Comparison of ENCODE assay signal across 29 cellular contexts in genomic region chr6:15058200-15059070, GRCh38.
DNase-seq lines count a peak whose midpoint lies in the region; ATAC-seq and TF ChIP-seq lines count a peak whose summit lies in the region.
"Had no signal": no experiment of that assay in that cellular context is flagged by ENCODE, and none has a peak within 500 bp of the region (broad histone marks: within the 10 kb centered on the region; RNA-seq: fewer than 3 reads in every experiment).

No MANE protein-coding gene starts in this region.

- peaks cover 7% of the 10 kb centered on the region for H3K4me1 Mint-ChIP-seq in activated T-cell treated with anti-CD3 and anti-CD28 coated beads, Interleukin-2, amount 50 U/mL, for 72 hours (ENCODE audit: low read depth)
- H3K4me1 Mint-ChIP-seq in activated T-cell treated with anti-CD3 and anti-CD28 coated beads, Interleukin-2, amount 50 U/mL, for 4 hours (ENCODE audit: low read depth), result peaks cover 3% of the 10 kb centered on the region
- H3K4me1 Mint-ChIP-seq in stimulated activated naive B cell treated with anti-CD40 and anti-IgM and Interleukin-4, amounts not matched to agents 10 μg/mL and 1 μg/mL and 100 μg/mL, for 72 hours, result peaks cover 22 to 31% of the 10 kb centered on the region in 2 donors
- H3K4me1 Mint-ChIP-seq in CD4-positive, alpha-beta memory T cell, result peaks cover 0 to 1% (median 0%) of the 10 kb centered on the region in 4 donors

- peak overlapping the region; percentile 91 for H3K27ac Mint-ChIP-seq in activated T-cell treated with anti-CD3 and anti-CD28 coated beads, Interleukin-2, amount 50 U/mL, for 72 hours
- H3K27ac Mint-ChIP-seq in stimulated activated naive B cell treated with anti-CD40 and anti-IgM and Interleukin-4, amounts not matched to agents 10 μg/mL and 1 μg/mL and 100 μg/mL, for 72 hours, result no peak overlapping the region
- no peak overlapping the region for H3K27ac Mint-ChIP-seq in CD4-positive, alpha-beta memory T cell
- H3K27ac Mint-ChIP-seq: activated T-cell treated with anti-CD3 and anti-CD28 coated beads, Interleukin-2, amount 50 U/mL, for 24 hours; CD8-positive, alpha-beta T cell had no signal

- no peaks in the 10 kb centered on the region for H3K36me3 Mint-ChIP-seq in activated T-cell treated with anti-CD3 and anti-CD28 coated beads, Interleukin-2, amount 50 U/mL, for 72 hours (ENCODE audit: insufficient read depth in 2 of 2)
- H3K36me3 Mint-ChIP-seq in activated T-cell treated with anti-CD3 and anti-CD28 coated beads, Interleukin-2, amount 50 U/mL, for 4 hours (ENCODE audit: insufficient read depth), result no peaks in the 10 kb centered on the region
- no peaks in the 10 kb centered on the region for H3K36me3 Mint-ChIP-seq in stimulated activated naive B cell treated with anti-CD40 and anti-IgM and Interleukin-4, amounts not matched to agents 10 μg/mL and 1 μg/mL and 100 μg/mL, for 72 hours
- no peaks in the 10 kb centered on the region for H3K36me3 Mint-ChIP-seq in CD4-positive, alpha-beta memory T cell
- H3K36me3 Mint-ChIP-seq: CD8-positive, alpha-beta T cell; natural killer cell treated with Interleukin-12 subunit alpha and Interleukin-12 subunit beta and Interleukin-15 and Interleukin-18, amount 100 ng/mL, for 72 hours had no signal

- intact Hi-C loops in CD4-positive, alpha-beta memory T cell (cut with micrococcal nuclease), result no loop called here

- no peaks in the 10 kb centered on the region for H3K4me1 ChIP-seq in CD4-positive, alpha-beta memory T cell (ENCODE audit: insufficient read depth, low read length)
- H3K4me1 ChIP-seq: lower lobe of right lung, parathyroid adenoma, Peyer's patch, uterus had no signal

- POLR2A ChIA-PET in CD4-positive, alpha-beta memory T cell (lab: Charles Lee; ENCODE audit: partially characterized antibody), result no interaction called here

- H3K9me3 Mint-ChIP-seq in activated T-cell treated with anti-CD3 and anti-CD28 coated beads, Interleukin-2, amount 50 U/mL, for 72 hours, result no peaks in the 10 kb centered on the region
- no peaks in the 10 kb centered on the region for H3K9me3 Mint-ChIP-seq in activated T-cell treated with anti-CD3 and anti-CD28 coated beads, Interleukin-2, amount 50 U/mL, for 4 hours
- no peaks in the 10 kb centered on the region for H3K9me3 Mint-ChIP-seq in stimulated activated naive B cell treated with anti-CD40 and anti-IgM and Interleukin-4, amounts not matched to agents 10 μg/mL and 1 μg/mL and 100 μg/mL, for 72 hours
- peaks cover 0 to 5% (median 0%) of the 10 kb centered on the region in 8 donors for H3K9me3 Mint-ChIP-seq in CD4-positive, alpha-beta memory T cell
- H3K9me3 Mint-ChIP-seq: activated T-cell treated with anti-CD3 and anti-CD28 coated beads, Interleukin-2, amount 50 U/mL, for 24 hours; CD8-positive, alpha-beta T cell; natural killer cell treated with Interleukin-12 subunit alpha and Interleukin-12 subunit beta and Interleukin-15 and Interleukin-18, amount 100 ng/mL, for 72 hours had no signal

- ATAC-seq in activated T-cell treated with anti-CD3 and anti-CD28 coated beads, Interleukin-2, amount 50 U/mL, for 72 hours (replicated peaks in 1 of 2), result no peak
- no peak for ATAC-seq in activated T-cell treated with anti-CD3 and anti-CD28 coated beads, Interleukin-2, amount 50 U/mL, for 4 hours
- no peak for ATAC-seq in SK-N-SH treated with all-trans-retinoic acid at 6 μM for 48 hours
- ATAC-seq in stimulated activated naive B cell treated with anti-CD40 and anti-IgM and Interleukin-4, amounts not matched to agents 10 μg/mL and 1 μg/mL and 100 μg/mL, for 72 hours (replicated peaks), result peak; percentile 22 to 48
- ATAC-seq: CD8-positive, alpha-beta T cell; esophagus mucosa; lower lobe of right lung; mucosa of descending colon; natural killer cell treated with Interleukin-12 subunit alpha and Interleukin-12 subunit beta and Interleukin-15 and Interleukin-18, amount 100 ng/mL, for 72 hours; right cardiac atrium had no signal

- H3K36me3 ChIP-seq in CD4-positive, alpha-beta memory T cell (ENCODE audit: insufficient read depth, low read length), result no peaks in the 10 kb centered on the region
- H3K36me3 ChIP-seq: lower lobe of right lung, MG63, Peyer's patch, uterus had no signal

- H3K27ac ChIP-seq in CD4-positive, alpha-beta memory T cell (ENCODE audit: low read depth, low read length), result no peak overlapping the region
- H3K27ac ChIP-seq: coronary artery, lower lobe of right lung, parathyroid adenoma, Peyer's patch, uterus had no signal

- peaks cover 7% of the 10 kb centered on the region for H3K27me3 Mint-ChIP-seq in activated T-cell treated with anti-CD3 and anti-CD28 coated beads, Interleukin-2, amount 50 U/mL, for 72 hours (ENCODE audit: low read depth)
- no peaks in the 10 kb centered on the region for H3K27me3 Mint-ChIP-seq in activated T-cell treated with anti-CD3 and anti-CD28 coated beads, Interleukin-2, amount 50 U/mL, for 4 hours (ENCODE audit: low read depth)
- H3K27me3 Mint-ChIP-seq in stimulated activated naive B cell treated with anti-CD40 and anti-IgM and Interleukin-4, amounts not matched to agents 10 μg/mL and 1 μg/mL and 100 μg/mL, for 72 hours, result no peaks in the 10 kb centered on the region
- no peaks in the 10 kb centered on the region for H3K27me3 Mint-ChIP-seq in CD4-positive, alpha-beta memory T cell
- H3K27me3 Mint-ChIP-seq: activated T-cell treated with anti-CD3 and anti-CD28 coated beads, Interleukin-2, amount 50 U/mL, for 24 hours; natural killer cell treated with Interleukin-12 subunit alpha and Interleukin-12 subunit beta and Interleukin-15 and Interleukin-18, amount 100 ng/mL, for 72 hours had no signal

- no peaks in the 10 kb centered on the region for H3K9me3 ChIP-seq in CD4-positive, alpha-beta memory T cell (ENCODE audit: control insufficient read depth in 1 of 2, low read length in 2 of 2)
- H3K9me3 ChIP-seq: lower lobe of right lung, mucosa of descending colon, Peyer's patch, uterus had no signal

- H3K27me3 ChIP-seq in CD4-positive, alpha-beta memory T cell (ENCODE audit: insufficient read depth, low read length), result no peaks in the 10 kb centered on the region
- H3K27me3 ChIP-seq: MG63, Peyer's patch, uterus had no signal

- TF ChIP-seq POLR2A in erythroblast (IDR thresholded peaks at IDR 0.05; ENCODE audit: low read length), result no peak

- no peak overlapping the region for H3K4me3 ChIP-seq in CD4-positive, alpha-beta memory T cell (ENCODE audit: low read length in 2 of 2)
- H3K4me3 ChIP-seq: coronary artery, lower lobe of right lung, MG63, mucosa of descending colon, Peyer's patch, uterus had no signal

- no peak for DNase-seq in activated T-cell treated with anti-CD3 and anti-CD28 coated beads, Interleukin-2, amount 50 U/mL, for 72 hours
- no peak for DNase-seq in activated T-cell treated with anti-CD3 and anti-CD28 coated beads, Interleukin-2, amount 50 U/mL, for 4 hours
- peak; percentile 57 to 86 for DNase-seq in erythroblast (lab: John Stamatoyannopoulos, UW)
- no peak for DNase-seq in stimulated activated naive B cell treated with anti-CD40 and anti-IgM and Interleukin-4, amounts not matched to agents 10 μg/mL and 1 μg/mL and 100 μg/mL, for 72 hours
- DNase-seq in CD4-positive, alpha-beta memory T cell, result no peak
- no peak for DNase-seq in stimulated activated CD4-positive, alpha-beta T cell treated with anti-CD3 and anti-CD28 coated beads, Interleukin-4, amount 100 ng/mL, for 4 hours
- DNase-seq in activated CD4-positive, alpha-beta T cell treated with anti-CD3 and anti-CD28 coated beads for 4 hours, result no peak
- DNase-seq: activated CD4-positive, alpha-beta T cell treated with anti-CD3 and anti-CD28 coated beads for 48 hours; activated T-cell treated with anti-CD3 and anti-CD28 coated beads, Interleukin-2, amount 50 U/mL, for 24 hours; AML-193; CD8-positive, alpha-beta T cell; DMS 273 treated with DMSO at 0.1 percent for 48 hours; effector memory CD4-positive, alpha-beta T cell; foreskin fibroblast; lower lobe of right lung; MG63; mucosa of descending colon; NCI-H2029; NCI-H345; Peyer's patch; right cardiac atrium; SIG-M5; stimulated activated CD4-positive, alpha-beta T cell treated with anti-CD3 and anti-CD28 coated beads, Interleukin-2, amount 100 ng/mL, for 48 hours; uterus had no signal

- H3K4me3 Mint-ChIP-seq in activated T-cell treated with anti-CD3 and anti-CD28 coated beads, Interleukin-2, amount 50 U/mL, for 72 hours, result no peak overlapping the region
- no peak overlapping the region for H3K4me3 Mint-ChIP-seq in activated T-cell treated with anti-CD3 and anti-CD28 coated beads, Interleukin-2, amount 50 U/mL, for 4 hours
- H3K4me3 Mint-ChIP-seq in stimulated activated naive B cell treated with anti-CD40 and anti-IgM and Interleukin-4, amounts not matched to agents 10 μg/mL and 1 μg/mL and 100 μg/mL, for 72 hours, result no peak overlapping the region
- no peak overlapping the region for H3K4me3 Mint-ChIP-seq in CD4-positive, alpha-beta memory T cell
- H3K4me3 Mint-ChIP-seq: activated T-cell treated with anti-CD3 and anti-CD28 coated beads, Interleukin-2, amount 50 U/mL, for 24 hours; CD8-positive, alpha-beta T cell; natural killer cell treated with Interleukin-12 subunit alpha and Interleukin-12 subunit beta and Interleukin-15 and Interleukin-18, amount 100 ng/mL, for 72 hours had no signal

- CTCF ChIA-PET in CD4-positive, alpha-beta memory T cell (lab: Charles Lee; ENCODE audit: partially characterized antibody), result interaction anchor here (1.3 kb wide), 1 partner anchor 13 kb away, joined by 3 read pairs; no protein-coding TSS in a partner anchor

TF ChIP-seq in SK-N-SH treated with all-trans-retinoic acid at 6 μM for 48 hours, 23 proteins besides CTCF, POLR2A, EP300 and RAD21:
- TF ChIP-seq CSRNP3 (CRISPR knock-in tag; IDR thresholded peaks at IDR 0.05) (no peak), ISL1 (CRISPR knock-in tag; IDR thresholded peaks at IDR 0.05) (no peak), TCF4 (CRISPR knock-in tag; IDR thresholded peaks at IDR 0.05; ENCODE audit: borderline replicate concordance) (peak; percentile 67)
TF ChIP-seq in SK-N-SH treated with all-trans-retinoic acid at 6 μM for 48 hours: peak in this region for 1.

Comparison
In these comparisons a context has a peak if more than half of its experiments do, and no peak if none do; other contexts are left out.
1. ATAC-seq: peak in stimulated activated naive B cell treated with anti-CD40 and anti-IgM and Interleukin-4, amounts not matched to agents 10 μg/mL and 1 μg/mL and 100 μg/mL, for 72 hours (2 of 2); none in activated T-cell treated with anti-CD3 and anti-CD28 coated beads, Interleukin-2, amount 50 U/mL, for 72 hours (0 of 2), activated T-cell treated with anti-CD3 and anti-CD28 coated beads, Interleukin-2, amount 50 U/mL, for 4 hours (0 of 2) and SK-N-SH treated with all-trans-retinoic acid at 6 μM for 48 hours (single experiment).
2. DNase-seq: peak in erythroblast (2 of 2); none in activated T-cell treated with anti-CD3 and anti-CD28 coated beads, Interleukin-2, amount 50 U/mL, for 72 hours (0 of 2), activated T-cell treated with anti-CD3 and anti-CD28 coated beads, Interleukin-2, amount 50 U/mL, for 4 hours (single experiment), stimulated activated naive B cell treated with anti-CD40 and anti-IgM and Interleukin-4, amounts not matched to agents 10 μg/mL and 1 μg/mL and 100 μg/mL, for 72 hours (single experiment), CD4-positive, alpha-beta memory T cell (0 of 5), stimulated activated CD4-positive, alpha-beta T cell treated with anti-CD3 and anti-CD28 coated beads, Interleukin-4, amount 100 ng/mL, for 4 hours (0 of 2) and activated CD4-positive, alpha-beta T cell treated with anti-CD3 and anti-CD28 coated beads for 4 hours (0 of 2).